1 cellular context compared by ENCODE assay signal in genomic region chr6:110566346-110567125, GRCh38.
TF ChIP-seq lines count a peak whose summit lies in the region.

No MANE protein-coding gene starts in this region.

TF ChIP-seq in HepG2, 621 proteins besides CTCF, POLR2A, EP300 and RAD21 (continued from another document and continues in another):
- no peak for TF ChIP-seq ZNF407 (CRISPR knock-in tag; IDR thresholded peaks at IDR 0.05; ENCODE audit: not compliant biosample characterization)
- no peak for TF ChIP-seq BCLAF1 (IDR thresholded peaks at IDR 0.05)
- no peak for TF ChIP-seq TCF12 (IDR thresholded peaks at IDR 0.05)
- peak; percentile 80 for TF ChIP-seq TCF12 (CRISPR knock-in tag; IDR thresholded peaks at IDR 0.05)
- no peak for TF ChIP-seq HES4 (CRISPR knock-in tag; IDR thresholded peaks at IDR 0.05; ENCODE audit: borderline replicate concordance)
- no peak for TF ChIP-seq ZNF143 (CRISPR knock-in tag; IDR thresholded peaks at IDR 0.05)
- TF ChIP-seq HOXA9 (CRISPR knock-in tag; IDR thresholded peaks at IDR 0.05; ENCODE audit: borderline replicate concordance) = no peak
- TF ChIP-seq RARG (CRISPR knock-in tag; IDR thresholded peaks at IDR 0.05; ENCODE audit: low read depth) = no peak
- TF ChIP-seq HNRNPH1 (optimal IDR thresholded peaks at IDR 0.05; ENCODE audit: low read depth, low read length) = no peak
- TF ChIP-seq POLR2G (IDR thresholded peaks at IDR 0.05; ENCODE audit: low read depth, low read length) = peak; percentile 80
- peak; percentile 9; the same call in 1 of the 2 replicates for TF ChIP-seq ATF1 (CRISPR knock-in tag; IDR thresholded peaks at IDR 0.05)
- no peak for TF ChIP-seq GRHL1 (CRISPR knock-in tag; conservative IDR thresholded peaks at IDR 0.05)
- no peak for TF ChIP-seq MLLT10 (CRISPR knock-in tag; IDR thresholded peaks at IDR 0.05)
- peak; percentile 8; the same call in 1 of the 2 replicates for TF ChIP-seq STAT6 (CRISPR knock-in tag; IDR thresholded peaks at IDR 0.05; ENCODE audit: borderline replicate concordance)
- TF ChIP-seq ZNF782 (CRISPR knock-in tag; IDR thresholded peaks at IDR 0.05; ENCODE audit: borderline replicate concordance) = no peak
- no peak for TF ChIP-seq HBP1 (CRISPR knock-in tag; IDR thresholded peaks at IDR 0.05; ENCODE audit: low read depth)
- no peak for TF ChIP-seq MTERF4 (CRISPR knock-in tag; IDR thresholded peaks at IDR 0.05)
- TF ChIP-seq E2F1 (CRISPR knock-in tag; IDR thresholded peaks at IDR 0.05) = no peak
- TF ChIP-seq RFX5 (IDR thresholded peaks at IDR 0.05; ENCODE audit: low read depth, low read length) = no peak
- no peak for TF ChIP-seq ZNF432 (CRISPR knock-in tag; IDR thresholded peaks at IDR 0.05; ENCODE audit: borderline replicate concordance)
- TF ChIP-seq CENPX (CRISPR knock-in tag; IDR thresholded peaks at IDR 0.05) = no peak
- TF ChIP-seq TRIM24 (CRISPR knock-in tag; IDR thresholded peaks at IDR 0.05) = no peak
- TF ChIP-seq POLR2AphosphoS5 (IDR thresholded peaks at IDR 0.05; ENCODE audit: low read depth, low read length) = peak; percentile 73
- no peak for TF ChIP-seq NCOA5 (CRISPR knock-in tag; IDR thresholded peaks at IDR 0.05)
- no peak for TF ChIP-seq THYN1 (CRISPR knock-in tag; IDR thresholded peaks at IDR 0.05; ENCODE audit: borderline replicate concordance, low read depth)
- no peak for TF ChIP-seq MXD4 (CRISPR knock-in tag; IDR thresholded peaks at IDR 0.05)
- TF ChIP-seq SIN3B (IDR thresholded peaks at IDR 0.05; ENCODE audit: low read length) = no peak
- 0 out of 2 replicates have a peak, but pooled peaks have one; percentile 28 for TF ChIP-seq GATAD1 (CRISPR knock-in tag; IDR thresholded peaks at IDR 0.05)
- no peak for TF ChIP-seq THAP7 (CRISPR knock-in tag; IDR thresholded peaks at IDR 0.05)
- no peak for TF ChIP-seq ZFAT (CRISPR knock-in tag; conservative IDR thresholded peaks at IDR 0.05)
- no peak for TF ChIP-seq ZBTB7A (CRISPR knock-in tag; IDR thresholded peaks at IDR 0.05)
- TF ChIP-seq RBM22 (optimal IDR thresholded peaks at IDR 0.05; ENCODE audit: low read length) = peak; percentile 31
- TF ChIP-seq ZNF639 (CRISPR knock-in tag; conservative IDR thresholded peaks at IDR 0.05) = no peak; the same call in 1 of the 2 replicates
